Comparison of ENCODE assay signal across 1 cellular context in the genomic region with DNA sequence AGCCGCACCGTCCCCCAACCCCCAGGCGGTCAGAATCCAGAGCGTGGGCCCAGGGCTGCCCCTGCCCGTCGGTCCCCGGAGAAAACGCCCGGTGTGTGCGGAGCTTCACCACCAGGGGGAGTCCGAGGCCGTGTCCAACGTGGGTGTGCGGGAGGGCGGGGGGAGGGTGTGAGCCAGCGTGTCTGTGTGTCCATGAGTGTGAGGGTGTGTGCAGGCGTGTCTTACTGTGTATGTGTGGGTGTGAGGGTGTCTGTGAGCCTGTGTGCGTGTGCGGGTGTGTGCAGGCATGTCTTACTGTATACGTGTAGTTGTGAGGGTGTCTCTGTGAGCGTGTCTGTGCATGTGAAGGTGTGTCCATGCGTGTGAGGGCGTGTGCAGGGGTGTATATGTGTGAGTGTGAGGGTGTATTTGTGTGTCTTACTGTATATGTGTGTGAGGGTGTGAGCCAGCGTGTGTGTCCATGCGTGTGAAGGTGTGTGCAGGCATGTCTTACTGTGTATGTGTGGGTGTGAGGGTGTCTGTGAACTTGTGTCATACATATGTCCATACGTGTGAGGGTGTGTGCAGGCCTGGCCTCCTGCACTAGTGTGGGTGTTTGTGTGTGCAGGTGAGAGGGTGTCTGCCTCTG.
A peak's percentile ranks its signal among the peaks of the same experiment; 100 is the strongest.
TF ChIP-seq lines count a peak whose summit lies in the region.

No MANE protein-coding gene starts in this region.

TF ChIP-seq in HEK293, 187 proteins besides CTCF, POLR2A, EP300 and RAD21 (continued from another document and continues in another):
- TF ChIP-seq, protein P1, sequence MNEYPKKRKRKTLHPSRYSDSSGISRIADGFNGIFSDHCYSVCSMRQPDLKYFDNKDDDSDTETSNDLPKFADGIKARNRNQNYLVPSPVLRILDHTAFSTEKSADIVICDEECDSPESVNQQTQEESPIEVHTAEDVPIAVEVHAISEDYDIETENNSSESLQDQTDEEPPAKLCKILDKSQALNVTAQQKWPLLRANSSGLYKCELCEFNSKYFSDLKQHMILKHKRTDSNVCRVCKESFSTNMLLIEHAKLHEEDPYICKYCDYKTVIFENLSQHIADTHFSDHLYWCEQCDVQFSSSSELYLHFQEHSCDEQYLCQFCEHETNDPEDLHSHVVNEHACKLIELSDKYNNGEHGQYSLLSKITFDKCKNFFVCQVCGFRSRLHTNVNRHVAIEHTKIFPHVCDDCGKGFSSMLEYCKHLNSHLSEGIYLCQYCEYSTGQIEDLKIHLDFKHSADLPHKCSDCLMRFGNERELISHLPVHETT (tag by site-specific recombination; IDR thresholded peaks at IDR 0.05) = peak; percentile 56; the same call in 1 of the 2 replicates
- TF ChIP-seq, protein P2, sequence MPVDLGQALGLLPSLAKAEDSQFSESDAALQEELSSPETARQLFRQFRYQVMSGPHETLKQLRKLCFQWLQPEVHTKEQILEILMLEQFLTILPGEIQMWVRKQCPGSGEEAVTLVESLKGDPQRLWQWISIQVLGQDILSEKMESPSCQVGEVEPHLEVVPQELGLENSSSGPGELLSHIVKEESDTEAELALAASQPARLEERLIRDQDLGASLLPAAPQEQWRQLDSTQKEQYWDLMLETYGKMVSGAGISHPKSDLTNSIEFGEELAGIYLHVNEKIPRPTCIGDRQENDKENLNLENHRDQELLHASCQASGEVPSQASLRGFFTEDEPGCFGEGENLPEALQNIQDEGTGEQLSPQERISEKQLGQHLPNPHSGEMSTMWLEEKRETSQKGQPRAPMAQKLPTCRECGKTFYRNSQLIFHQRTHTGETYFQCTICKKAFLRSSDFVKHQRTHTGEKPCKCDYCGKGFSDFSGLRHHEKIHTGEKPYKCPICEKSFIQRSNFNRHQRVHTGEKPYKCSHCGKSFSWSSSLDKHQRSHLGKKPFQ (tag by site-specific recombination; IDR thresholded peaks at IDR 0.05) = peak; percentile 97
- TF ChIP-seq ZNF155 (tag by site-specific recombination; IDR thresholded peaks at IDR 0.05) (no peak), ZFHX2 (tag by site-specific recombination; conservative IDR thresholded peaks at IDR 0.05) (peak; percentile 100), ZNF24 (tag by site-specific recombination; IDR thresholded peaks at IDR 0.05) (0 out of 2 replicates have a peak, but pooled peaks have one; percentile 45), SCRT2 (tag by site-specific recombination; IDR thresholded peaks at IDR 0.05) (0 out of 2 replicates have a peak, but pooled peaks have one; percentile 24), ZNF701 (tag by site-specific recombination; IDR thresholded peaks at IDR 0.05) (0 out of 2 replicates have a peak, but pooled peaks have one; percentile 9), ZNF121 (tag by site-specific recombination; IDR thresholded peaks at IDR 0.05) (0 out of 2 replicates have a peak, but pooled peaks have one; percentile 14), ZNF10 (tag by site-specific recombination; IDR thresholded peaks at IDR 0.05) (no peak), ZNF335 (tag by site-specific recombination; conservative IDR thresholded peaks at IDR 0.05) (0 out of 2 replicates have a peak, but pooled peaks have one; percentile 22), ZNF391 (tag by site-specific recombination; IDR thresholded peaks at IDR 0.05; ENCODE audit: borderline replicate concordance, low read depth) (peak; percentile 77; the same call in 1 of the 2 replicates), ZNF146 (tag by site-specific recombination; IDR thresholded peaks at IDR 0.05) (no peak), ZNF221 (tag by site-specific recombination; IDR thresholded peaks at IDR 0.05; ENCODE audit: borderline replicate concordance) (no peak), TCF7L2 (IDR thresholded peaks at IDR 0.05; ENCODE audit: borderline replicate concordance, low read depth, low read length) (no peak), ZNF324 (tag by site-specific recombination; IDR thresholded peaks at IDR 0.05) (0 out of 2 replicates have a peak, but pooled peaks have one; percentile 27), SP7 (tag by site-specific recombination; IDR thresholded peaks at IDR 0.05) (peak; percentile 76; the same call in 1 of the 2 replicates), ZNF529 (tag by site-specific recombination; IDR thresholded peaks at IDR 0.05; ENCODE audit: insufficient replicate concordance) (no peak), ZNF138 (tag by site-specific recombination; IDR thresholded peaks at IDR 0.05; ENCODE audit: borderline replicate concordance) (no peak), KLF10 (tag by site-specific recombination; IDR thresholded peaks at IDR 0.05) (peak; percentile 94), EGR2 (tag by site-specific recombination; IDR thresholded peaks at IDR 0.05; ENCODE audit: low read depth) (peak; percentile 99), KLF9 (tag by site-specific recombination; IDR thresholded peaks at IDR 0.05; ENCODE audit: low read depth) (peak; percentile 98), GLI4 (tag by site-specific recombination; IDR thresholded peaks at IDR 0.05) (no peak)
- TF ChIP-seq, protein P3, sequence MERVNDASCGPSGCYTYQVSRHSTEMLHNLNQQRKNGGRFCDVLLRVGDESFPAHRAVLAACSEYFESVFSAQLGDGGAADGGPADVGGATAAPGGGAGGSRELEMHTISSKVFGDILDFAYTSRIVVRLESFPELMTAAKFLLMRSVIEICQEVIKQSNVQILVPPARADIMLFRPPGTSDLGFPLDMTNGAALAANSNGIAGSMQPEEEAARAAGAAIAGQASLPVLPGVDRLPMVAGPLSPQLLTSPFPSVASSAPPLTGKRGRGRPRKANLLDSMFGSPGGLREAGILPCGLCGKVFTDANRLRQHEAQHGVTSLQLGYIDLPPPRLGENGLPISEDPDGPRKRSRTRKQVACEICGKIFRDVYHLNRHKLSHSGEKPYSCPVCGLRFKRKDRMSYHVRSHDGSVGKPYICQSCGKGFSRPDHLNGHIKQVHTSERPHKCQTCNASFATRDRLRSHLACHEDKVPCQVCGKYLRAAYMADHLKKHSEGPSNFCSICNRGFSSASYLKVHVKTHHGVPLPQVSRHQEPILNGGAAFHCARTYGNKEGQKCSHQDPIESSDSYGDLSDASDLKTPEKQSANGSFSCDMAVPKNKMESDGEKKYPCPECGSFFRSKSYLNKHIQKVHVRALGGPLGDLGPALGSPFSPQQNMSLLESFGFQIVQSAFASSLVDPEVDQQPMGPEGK (tag by site-specific recombination; IDR thresholded peaks at IDR 0.05) = peak; percentile 87
- TF ChIP-seq, protein P4, sequence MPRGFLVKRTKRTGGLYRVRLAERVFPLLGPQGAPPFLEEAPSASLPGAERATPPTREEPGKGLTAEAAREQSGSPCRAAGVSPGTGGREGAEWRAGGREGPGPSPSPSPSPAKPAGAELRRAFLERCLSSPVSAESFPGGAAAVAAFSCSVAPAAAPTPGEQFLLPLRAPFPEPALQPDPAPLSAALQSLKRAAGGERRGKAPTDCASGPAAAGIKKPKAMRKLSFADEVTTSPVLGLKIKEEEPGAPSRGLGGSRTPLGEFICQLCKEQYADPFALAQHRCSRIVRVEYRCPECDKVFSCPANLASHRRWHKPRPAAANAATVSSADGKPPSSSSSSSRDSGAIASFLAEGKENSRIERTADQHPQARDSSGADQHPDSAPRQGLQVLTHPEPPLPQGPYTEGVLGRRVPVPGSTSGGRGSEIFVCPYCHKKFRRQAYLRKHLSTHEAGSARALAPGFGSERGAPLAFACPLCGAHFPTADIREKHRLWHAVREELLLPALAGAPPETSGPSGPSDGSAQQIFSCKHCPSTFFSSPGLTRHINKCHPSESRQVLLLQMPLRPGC (tag by site-specific recombination; IDR thresholded peaks at IDR 0.05) = 0 out of 2 replicates have a peak, but pooled peaks have one; percentile 34
- TF ChIP-seq, protein P5, sequence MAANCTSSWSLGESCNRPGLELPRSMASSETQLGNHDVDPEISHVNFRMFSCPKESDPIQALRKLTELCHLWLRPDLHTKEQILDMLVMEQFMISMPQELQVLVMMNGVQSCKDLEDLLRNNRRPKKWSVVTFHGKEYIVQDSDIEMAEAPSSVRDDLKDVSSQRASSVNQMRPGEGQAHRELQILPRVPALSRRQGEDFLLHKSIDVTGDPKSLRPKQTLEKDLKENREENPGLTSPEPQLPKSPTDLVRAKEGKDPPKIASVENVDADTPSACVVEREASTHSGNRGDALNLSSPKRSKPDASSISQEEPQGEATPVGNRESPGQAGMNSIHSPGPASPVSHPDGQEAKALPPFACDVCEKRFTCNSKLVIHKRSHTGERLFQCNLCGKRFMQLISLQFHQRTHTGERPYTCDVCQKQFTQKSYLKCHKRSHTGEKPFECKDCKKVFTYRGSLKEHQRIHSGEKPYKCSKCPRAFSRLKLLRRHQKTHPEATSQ (tag by site-specific recombination; IDR thresholded peaks at IDR 0.05) = peak; percentile 83; the same call in 1 of the 2 replicates
- TF ChIP-seq, protein P6, sequence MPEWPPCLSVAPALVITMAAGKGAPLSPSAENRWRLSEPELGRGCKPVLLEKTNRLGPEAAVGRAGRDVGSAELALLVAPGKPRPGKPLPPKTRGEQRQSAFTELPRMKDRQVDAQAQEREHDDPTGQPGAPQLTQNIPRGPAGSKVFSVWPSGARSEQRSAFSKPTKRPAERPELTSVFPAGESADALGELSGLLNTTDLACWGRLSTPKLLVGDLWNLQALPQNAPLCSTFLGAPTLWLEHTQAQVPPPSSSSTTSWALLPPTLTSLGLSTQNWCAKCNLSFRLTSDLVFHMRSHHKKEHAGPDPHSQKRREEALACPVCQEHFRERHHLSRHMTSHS (tag by site-specific recombination; IDR thresholded peaks at IDR 0.05) = no peak
- TF ChIP-seq, protein P7, sequence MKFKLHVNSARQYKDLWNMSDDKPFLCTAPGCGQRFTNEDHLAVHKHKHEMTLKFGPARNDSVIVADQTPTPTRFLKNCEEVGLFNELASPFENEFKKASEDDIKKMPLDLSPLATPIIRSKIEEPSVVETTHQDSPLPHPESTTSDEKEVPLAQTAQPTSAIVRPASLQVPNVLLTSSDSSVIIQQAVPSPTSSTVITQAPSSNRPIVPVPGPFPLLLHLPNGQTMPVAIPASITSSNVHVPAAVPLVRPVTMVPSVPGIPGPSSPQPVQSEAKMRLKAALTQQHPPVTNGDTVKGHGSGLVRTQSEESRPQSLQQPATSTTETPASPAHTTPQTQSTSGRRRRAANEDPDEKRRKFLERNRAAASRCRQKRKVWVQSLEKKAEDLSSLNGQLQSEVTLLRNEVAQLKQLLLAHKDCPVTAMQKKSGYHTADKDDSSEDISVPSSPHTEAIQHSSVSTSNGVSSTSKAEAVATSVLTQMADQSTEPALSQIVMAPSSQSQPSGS (tag by site-specific recombination; IDR thresholded peaks at IDR 0.05; ENCODE audit: low read depth) = no peak
- TF ChIP-seq, protein P8, sequence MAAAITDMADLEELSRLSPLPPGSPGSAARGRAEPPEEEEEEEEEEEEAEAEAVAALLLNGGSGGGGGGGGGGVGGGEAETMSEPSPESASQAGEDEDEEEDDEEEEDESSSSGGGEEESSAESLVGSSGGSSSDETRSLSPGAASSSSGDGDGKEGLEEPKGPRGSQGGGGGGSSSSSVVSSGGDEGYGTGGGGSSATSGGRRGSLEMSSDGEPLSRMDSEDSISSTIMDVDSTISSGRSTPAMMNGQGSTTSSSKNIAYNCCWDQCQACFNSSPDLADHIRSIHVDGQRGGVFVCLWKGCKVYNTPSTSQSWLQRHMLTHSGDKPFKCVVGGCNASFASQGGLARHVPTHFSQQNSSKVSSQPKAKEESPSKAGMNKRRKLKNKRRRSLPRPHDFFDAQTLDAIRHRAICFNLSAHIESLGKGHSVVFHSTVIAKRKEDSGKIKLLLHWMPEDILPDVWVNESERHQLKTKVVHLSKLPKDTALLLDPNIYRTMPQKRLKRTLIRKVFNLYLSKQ (tag by site-specific recombination; IDR thresholded peaks at IDR 0.05; ENCODE audit: borderline replicate concordance) = no peak
- TF ChIP-seq, protein P9, sequence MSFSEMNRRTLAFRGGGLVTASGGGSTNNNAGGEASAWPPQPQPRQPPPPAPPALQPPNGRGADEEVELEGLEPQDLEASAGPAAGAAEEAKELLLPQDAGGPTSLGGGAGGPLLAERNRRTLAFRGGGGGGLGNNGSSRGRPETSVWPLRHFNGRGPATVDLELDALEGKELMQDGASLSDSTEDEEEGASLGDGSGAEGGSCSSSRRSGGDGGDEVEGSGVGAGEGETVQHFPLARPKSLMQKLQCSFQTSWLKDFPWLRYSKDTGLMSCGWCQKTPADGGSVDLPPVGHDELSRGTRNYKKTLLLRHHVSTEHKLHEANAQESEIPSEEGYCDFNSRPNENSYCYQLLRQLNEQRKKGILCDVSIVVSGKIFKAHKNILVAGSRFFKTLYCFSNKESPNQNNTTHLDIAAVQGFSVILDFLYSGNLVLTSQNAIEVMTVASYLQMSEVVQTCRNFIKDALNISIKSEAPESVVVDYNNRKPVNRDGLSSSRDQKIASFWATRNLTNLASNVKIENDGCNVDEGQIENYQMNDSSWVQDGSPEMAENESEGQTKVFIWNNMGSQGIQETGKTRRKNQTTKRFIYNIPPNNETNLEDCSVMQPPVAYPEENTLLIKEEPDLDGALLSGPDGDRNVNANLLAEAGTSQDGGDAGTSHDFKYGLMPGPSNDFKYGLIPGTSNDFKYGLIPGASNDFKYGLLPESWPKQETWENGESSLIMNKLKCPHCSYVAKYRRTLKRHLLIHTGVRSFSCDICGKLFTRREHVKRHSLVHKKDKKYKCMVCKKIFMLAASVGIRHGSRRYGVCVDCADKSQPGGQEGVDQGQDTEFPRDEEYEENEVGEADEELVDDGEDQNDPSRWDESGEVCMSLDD (tag by site-specific recombination; IDR thresholded peaks at IDR 0.05) = peak; percentile 73
- TF ChIP-seq, protein P10, sequence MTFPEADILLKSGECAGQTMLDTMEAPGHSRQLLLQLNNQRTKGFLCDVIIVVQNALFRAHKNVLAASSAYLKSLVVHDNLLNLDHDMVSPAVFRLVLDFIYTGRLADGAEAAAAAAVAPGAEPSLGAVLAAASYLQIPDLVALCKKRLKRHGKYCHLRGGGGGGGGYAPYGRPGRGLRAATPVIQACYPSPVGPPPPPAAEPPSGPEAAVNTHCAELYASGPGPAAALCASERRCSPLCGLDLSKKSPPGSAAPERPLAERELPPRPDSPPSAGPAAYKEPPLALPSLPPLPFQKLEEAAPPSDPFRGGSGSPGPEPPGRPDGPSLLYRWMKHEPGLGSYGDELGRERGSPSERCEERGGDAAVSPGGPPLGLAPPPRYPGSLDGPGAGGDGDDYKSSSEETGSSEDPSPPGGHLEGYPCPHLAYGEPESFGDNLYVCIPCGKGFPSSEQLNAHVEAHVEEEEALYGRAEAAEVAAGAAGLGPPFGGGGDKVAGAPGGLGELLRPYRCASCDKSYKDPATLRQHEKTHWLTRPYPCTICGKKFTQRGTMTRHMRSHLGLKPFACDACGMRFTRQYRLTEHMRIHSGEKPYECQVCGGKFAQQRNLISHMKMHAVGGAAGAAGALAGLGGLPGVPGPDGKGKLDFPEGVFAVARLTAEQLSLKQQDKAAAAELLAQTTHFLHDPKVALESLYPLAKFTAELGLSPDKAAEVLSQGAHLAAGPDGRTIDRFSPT (tag by site-specific recombination; IDR thresholded peaks at IDR 0.05) = 0 out of 2 replicates have a peak, but pooled peaks have one; percentile 11
